Comparison of ENCODE assay signal across 31 cellular contexts in the genomic region with DNA sequence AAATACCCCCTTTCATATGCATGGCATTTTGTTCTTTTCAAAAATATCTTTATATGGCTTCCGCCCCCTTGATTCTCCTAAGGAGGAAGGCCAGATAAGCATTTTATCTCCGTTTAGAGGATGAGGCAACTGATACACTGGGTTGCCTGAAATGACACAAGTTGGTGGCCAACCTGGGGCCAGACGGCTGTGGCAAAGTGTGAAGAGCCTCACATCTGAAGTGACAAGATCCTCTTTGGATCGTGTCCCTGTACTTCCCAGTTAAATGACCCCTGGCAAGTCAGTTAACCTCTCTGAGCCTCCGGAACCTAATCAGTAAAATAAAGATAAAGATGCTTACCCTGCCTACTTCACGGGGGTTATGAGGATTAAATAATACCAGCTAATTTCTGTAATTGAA.
"Had no signal": no experiment of that assay in that cellular context is flagged by ENCODE, and none has a peak within 500 bp of the region (broad histone marks: within the 10 kb centered on the region; RNA-seq: fewer than 3 reads in every experiment).

No MANE protein-coding gene starts in this region.

- DNase-seq: activated CD4-positive, alpha-beta memory T cell treated with anti-CD3 and anti-CD28 coated beads, Interleukin-2, amount 10 ng/mL, durations not matched to agents 7 days and 5 days; activated CD4-positive, alpha-beta T cell treated with anti-CD3 and anti-CD28 coated beads for 1 hour; activated CD4-positive, alpha-beta T cell treated with anti-CD3 and anti-CD28 coated beads, Interleukin-2, amount 10 ng/mL, durations not matched to agents 7 days and 5 days; activated CD8-positive, alpha-beta memory T cell treated with anti-CD3 and anti-CD28 coated beads, Interleukin-2, amount 50 U/mL, for 48 hours; activated gamma-delta T cell; activated naive CD4-positive, alpha-beta T cell treated with anti-CD3 and anti-CD28 coated beads, Interleukin-2, amount 10 ng/mL, durations not matched to agents 7 days and 5 days; activated naive CD8-positive, alpha-beta T cell treated with anti-CD3 and anti-CD28 coated beads, Interleukin-2, amount 10 ng/mL, durations not matched to agents 7 days and 5 days; activated T-cell treated with anti-CD3 and anti-CD28 coated beads, Interleukin-2, amount 50 U/mL, for 24 hours; caudate nucleus; cortex of kidney; foreskin keratinocyte; heart right ventricle; left lung; lower lobe of right lung; mucosa of descending colon; retina; small intestine; stimulated activated CD4-positive, alpha-beta T cell treated with anti-CD3 and anti-CD28 coated beads, Interleukin-1b, Interleukin-23, amount 100 ng/mL, for 48 hours; stimulated activated CD4-positive, alpha-beta T cell treated with anti-CD3 and anti-CD28 coated beads, Interleukin-4, amount 100 ng/mL, for 4 hours; stimulated activated CD8-positive, alpha-beta memory T cell treated with anti-CD3 and anti-CD28 coated beads, Interleukin-4, amount 100 ng/mL, for 48 hours; stimulated activated naive B cell treated with anti-CD40 and anti-IgM and Interleukin-4, amounts not matched to agents 10 μg/mL and 1 μg/mL and 100 μg/mL, for 72 hours; T1000 had no signal

- H3K27ac ChIP-seq: ascending aorta, foreskin keratinocyte, heart right ventricle, left lung, lower lobe of right lung, neutrophil, suprapubic skin, tibial nerve had no signal

- H3K36me3 Mint-ChIP-seq: activated naive CD8-positive, alpha-beta T cell treated with anti-CD3 and anti-CD28 coated beads, Interleukin-2, amount 10 ng/mL, durations not matched to agents 7 days and 5 days; WTC11 had no signal

- H3K27ac Mint-ChIP-seq: activated CD4-positive, alpha-beta memory T cell treated with anti-CD3 and anti-CD28 coated beads, Interleukin-2, amount 10 ng/mL, durations not matched to agents 7 days and 5 days; activated CD4-positive, alpha-beta T cell treated with anti-CD3 and anti-CD28 coated beads, Interleukin-2, amount 10 ng/mL, durations not matched to agents 7 days and 5 days; activated naive CD4-positive, alpha-beta T cell treated with anti-CD3 and anti-CD28 coated beads, Interleukin-2, amount 10 ng/mL, durations not matched to agents 7 days and 5 days; activated naive CD8-positive, alpha-beta T cell treated with anti-CD3 and anti-CD28 coated beads, Interleukin-2, amount 10 ng/mL, durations not matched to agents 7 days and 5 days; activated T-cell treated with anti-CD3 and anti-CD28 coated beads, Interleukin-2, amount 50 U/mL, for 24 hours; stimulated activated naive B cell treated with anti-CD40 and anti-IgM and Interleukin-4, amounts not matched to agents 10 μg/mL and 1 μg/mL and 100 μg/mL, for 72 hours; T-helper 1 cell treated with Interleukin-12 subunit alpha and Interleukin-12 subunit beta and Interleukin-4 antibody, amounts not matched to agents 30 μg/mL and 1 μg/mL, for 36 hours; WTC11 had no signal

- H3K36me3 ChIP-seq: ascending aorta, esophagus muscularis mucosa, heart right ventricle, left lung, lower lobe of right lung, neutrophil, suprapubic skin, tibial nerve had no signal

- H3K27me3 Mint-ChIP-seq: natural killer cell treated with Interleukin-12 subunit alpha and Interleukin-12 subunit beta and Interleukin-15 and Interleukin-18, amount 100 ng/mL, for 72 hours; stimulated activated naive B cell treated with anti-CD40 and anti-IgM and Interleukin-4, amounts not matched to agents 10 μg/mL and 1 μg/mL and 100 μg/mL, for 72 hours had no signal

- H3K27me3 ChIP-seq: ascending aorta, esophagus muscularis mucosa, foreskin keratinocyte, suprapubic skin, tibial nerve had no signal

- H3K4me3 Mint-ChIP-seq: activated CD4-positive, alpha-beta memory T cell treated with anti-CD3 and anti-CD28 coated beads, Interleukin-2, amount 10 ng/mL, durations not matched to agents 7 days and 5 days; activated CD4-positive, alpha-beta T cell treated with anti-CD3 and anti-CD28 coated beads, Interleukin-2, amount 10 ng/mL, durations not matched to agents 7 days and 5 days; activated naive CD4-positive, alpha-beta T cell treated with anti-CD3 and anti-CD28 coated beads, Interleukin-2, amount 10 ng/mL, durations not matched to agents 7 days and 5 days; activated naive CD8-positive, alpha-beta T cell treated with anti-CD3 and anti-CD28 coated beads, Interleukin-2, amount 10 ng/mL, durations not matched to agents 7 days and 5 days; activated T-cell treated with anti-CD3 and anti-CD28 coated beads, Interleukin-2, amount 50 U/mL, for 24 hours; natural killer cell treated with Interleukin-12 subunit alpha and Interleukin-12 subunit beta and Interleukin-15 and Interleukin-18, amount 100 ng/mL, for 72 hours; T-helper 1 cell treated with Interleukin-12 subunit alpha and Interleukin-12 subunit beta and Interleukin-4 antibody, amounts not matched to agents 30 μg/mL and 1 μg/mL, for 36 hours; WTC11 had no signal

- H3K4me1 Mint-ChIP-seq: activated CD4-positive, alpha-beta T cell treated with anti-CD3 and anti-CD28 coated beads, Interleukin-2, amount 10 ng/mL, durations not matched to agents 7 days and 5 days had no signal

- H3K4me3 ChIP-seq: ascending aorta, esophagus muscularis mucosa, heart right ventricle, left lung, lower lobe of right lung, mucosa of descending colon, suprapubic skin, tibial nerve had no signal

- H3K9me3 ChIP-seq: ascending aorta, esophagus muscularis mucosa, heart right ventricle, left lung, lower lobe of right lung, mucosa of descending colon, neutrophil, suprapubic skin, tibial nerve had no signal

- ATAC-seq: foreskin keratinocyte; heart right ventricle; left lung; lower lobe of right lung; mucosa of descending colon; natural killer cell treated with Interleukin-12 subunit alpha and Interleukin-12 subunit beta and Interleukin-15 and Interleukin-18, amount 100 ng/mL, for 72 hours; sciatic nerve; stimulated activated naive B cell treated with anti-CD40 and anti-IgM and Interleukin-4, amounts not matched to agents 10 μg/mL and 1 μg/mL and 100 μg/mL, for 72 hours; WTC11 had no signal
